Comparison of ENCODE assay signal across 36 cellular contexts in the genomic region with DNA sequence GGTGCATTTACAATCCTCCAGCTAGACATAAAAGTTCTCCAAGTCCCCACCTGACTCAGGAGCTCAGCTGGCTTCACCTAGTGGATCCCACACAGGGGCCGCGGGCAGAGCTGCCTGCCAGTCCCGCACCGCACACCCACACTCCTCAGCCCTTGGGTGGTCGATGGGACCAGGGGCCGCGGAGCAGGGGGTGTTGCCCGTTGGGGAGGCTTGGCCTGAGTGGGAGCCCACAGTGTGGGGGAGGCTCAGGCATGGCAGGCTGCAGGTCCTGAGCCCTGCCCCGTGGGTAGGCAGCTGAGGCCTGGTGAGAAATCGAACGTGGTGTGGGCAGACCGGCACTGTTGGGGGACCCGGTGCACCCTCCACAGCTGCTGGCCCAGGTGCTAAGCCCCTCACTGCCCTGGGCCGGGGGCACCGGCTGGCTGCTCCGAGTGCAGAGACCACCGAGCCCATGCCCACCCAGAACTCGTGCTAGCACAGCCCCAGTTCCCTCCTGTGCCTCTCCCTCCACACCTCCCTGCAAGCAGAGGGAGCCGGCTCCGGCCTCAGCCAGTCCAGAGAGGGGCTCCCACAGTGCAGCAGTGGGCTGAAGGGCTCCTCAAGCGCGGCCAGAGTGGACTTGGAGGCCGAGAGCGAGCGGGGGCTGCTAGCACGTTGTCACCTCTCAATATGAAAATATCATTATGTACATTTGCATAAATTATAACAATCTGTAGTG.
"Had no signal": no experiment of that assay in that cellular context is flagged by ENCODE, and none has a peak within 500 bp of the region (broad histone marks: within the 10 kb centered on the region; RNA-seq: fewer than 3 reads in every experiment).

No MANE protein-coding gene starts in this region.

- H3K36me3 ChIP-seq: brain microvascular endothelial cell had no signal

- ATAC-seq: activated CD8-positive, alpha-beta memory T cell treated with anti-CD3 and anti-CD28 coated beads, Interleukin-2, amount 10 ng/mL, durations not matched to agents 7 days and 5 days; activated naive CD4-positive, alpha-beta T cell treated with anti-CD3 and anti-CD28 coated beads, Interleukin-2, amount 50 U/mL, for 72 hours; PC-3; Right ventricle myocardium inferior had no signal

- H3K4me3 ChIP-seq: Peyer's patch had no signal

- H3K27ac Mint-ChIP-seq: activated B cell treated with CpG ODN at 0.5 μM for 24 hours; activated CD4-positive, alpha-beta memory T cell treated with anti-CD3 and anti-CD28 coated beads, Interleukin-2, amount 10 ng/mL, durations not matched to agents 7 days and 5 days; activated CD8-positive, alpha-beta memory T cell treated with anti-CD3 and anti-CD28 coated beads, Interleukin-2, amount 10 ng/mL, durations not matched to agents 7 days and 5 days; activated naive CD4-positive, alpha-beta T cell treated with anti-CD3 and anti-CD28 coated beads for 36 hours; activated naive CD4-positive, alpha-beta T cell treated with anti-CD3 and anti-CD28 coated beads, Interleukin-2, amount 50 U/mL, for 72 hours had no signal

- H3K27me3 Mint-ChIP-seq: activated CD4-positive, alpha-beta memory T cell treated with anti-CD3 and anti-CD28 coated beads, Interleukin-2, amount 10 ng/mL, durations not matched to agents 7 days and 5 days; activated CD8-positive, alpha-beta memory T cell treated with anti-CD3 and anti-CD28 coated beads, Interleukin-2, amount 10 ng/mL, durations not matched to agents 7 days and 5 days had no signal

- H3K4me1 ChIP-seq: Peyer's patch had no signal

- H3K27me3 ChIP-seq: brain microvascular endothelial cell, Peyer's patch had no signal

- H3K27ac ChIP-seq: brain microvascular endothelial cell, Peyer's patch, VCaP had no signal

- H3K4me1 Mint-ChIP-seq: activated B cell treated with CpG ODN at 0.5 μM for 24 hours; activated CD4-positive, alpha-beta memory T cell treated with anti-CD3 and anti-CD28 coated beads, Interleukin-2, amount 10 ng/mL, durations not matched to agents 7 days and 5 days; activated CD8-positive, alpha-beta memory T cell treated with anti-CD3 and anti-CD28 coated beads, Interleukin-2, amount 10 ng/mL, durations not matched to agents 7 days and 5 days had no signal

- H3K4me3 Mint-ChIP-seq: activated B cell treated with CpG ODN at 0.5 μM for 24 hours; activated CD4-positive, alpha-beta memory T cell treated with anti-CD3 and anti-CD28 coated beads, Interleukin-2, amount 10 ng/mL, durations not matched to agents 7 days and 5 days; activated CD8-positive, alpha-beta memory T cell treated with anti-CD3 and anti-CD28 coated beads, Interleukin-2, amount 10 ng/mL, durations not matched to agents 7 days and 5 days; activated naive CD4-positive, alpha-beta T cell treated with anti-CD3 and anti-CD28 coated beads for 36 hours had no signal

- H3K9me3 ChIP-seq: Peyer's patch had no signal

- H3K9me3 Mint-ChIP-seq: activated B cell treated with CpG ODN at 0.5 μM for 24 hours; activated CD4-positive, alpha-beta memory T cell treated with anti-CD3 and anti-CD28 coated beads, Interleukin-2, amount 10 ng/mL, durations not matched to agents 7 days and 5 days; activated naive CD4-positive, alpha-beta T cell treated with anti-CD3 and anti-CD28 coated beads for 36 hours; activated naive CD4-positive, alpha-beta T cell treated with anti-CD3 and anti-CD28 coated beads, Interleukin-2, amount 50 U/mL, for 72 hours had no signal

- DNase-seq: activated B cell treated with CpG ODN at 0.5 μM for 24 hours; activated CD4-positive, alpha-beta memory T cell treated with anti-CD3 and anti-CD28 coated beads, Interleukin-2, amount 10 ng/mL, durations not matched to agents 7 days and 5 days; activated CD4-positive, alpha-beta T cell treated with anti-CD3 and anti-CD28 coated beads for 48 hours; activated CD4-positive, CD25-positive, alpha-beta regulatory T cell treated with anti-CD3 and anti-CD28 coated beads, Interleukin-2, amount 50 U/mL, for 72 hours; activated CD8-positive, alpha-beta memory T cell treated with anti-CD3 and anti-CD28 coated beads for 24 hours; activated CD8-positive, alpha-beta memory T cell treated with anti-CD3 and anti-CD28 coated beads, Interleukin-2, amount 10 ng/mL, durations not matched to agents 7 days and 5 days; activated CD8-positive, alpha-beta memory T cell treated with anti-CD3 and anti-CD28 coated beads, Interleukin-2, amount 50 U/mL, for 48 hours; activated effector memory CD4-positive, alpha-beta T cell treated with anti-CD3 and anti-CD28 coated beads, Interleukin-2, amount 50 U/mL, for 16 hours; activated naive CD4-positive, alpha-beta T cell treated with anti-CD3 and anti-CD28 coated beads for 36 hours; activated T-cell treated with anti-CD3 and anti-CD28 coated beads, Interleukin-2, amount 50 U/mL, for 48 hours; brain microvascular endothelial cell; central memory CD4-positive, alpha-beta T cell; KG1; MM.1S; MV-4-11; NCI-H1092; NCI-H1436 treated with DMSO at 0.1 percent for 48 hours; NCI-H187; NCI-H2029 treated with DMSO at 0.1 percent for 48 hours; NCI-H2107; NCI-H2171; NCI-H510A; NCI-H526; NCI-H748 treated with DMSO at 0.1 percent for 48 hours; NK-92 treated with Interleukin-12 subunit alpha and Interleukin-12 subunit beta, amount 100 ng/mL, for 24 hours; PC-3; Peyer's patch; RPMI8226; SIG-M5; SW 1271; T-helper 1 cell; T-helper 2 cell; T-helper 9 cell had no signal
